In genomic region chr18:5824370-5824984, GRCh38 we compare ENCODE assay signal across 17 cellular contexts.
"Had no signal": no experiment of that assay in that cellular context is flagged by ENCODE, and none has a peak within 500 bp of the region (broad histone marks: within the 10 kb centered on the region; RNA-seq: fewer than 3 reads in every experiment).

No MANE protein-coding gene starts in this region.

- H3K4me3 ChIP-seq: adrenal gland, breast epithelium, coronary artery, gastroesophageal sphincter, heart left ventricle, left ventricle myocardium inferior had no signal

- H3K27me3 ChIP-seq: adrenal gland, breast epithelium, gastroesophageal sphincter had no signal

- H3K4me1 ChIP-seq: adrenal gland, breast epithelium, gastroesophageal sphincter, heart left ventricle, left ventricle myocardium inferior had no signal

- DNase-seq: activated CD4-positive, alpha-beta T cell treated with anti-CD3 and anti-CD28 coated beads for 1 hour; activated gamma-delta T cell; adrenal gland; heart left ventricle; immature natural killer cell; kidney glomerular epithelial cell; left ventricle myocardium inferior; mammary epithelial cell; midbrain; stimulated activated CD4-positive, alpha-beta T cell treated with anti-CD3 and anti-CD28 coated beads, Interleukin-12 subunit alpha, Interleukin-12 subunit beta, amount 100 ng/mL, for 4 hours; stimulated activated CD4-positive, alpha-beta T cell treated with anti-CD3 and anti-CD28 coated beads, Interleukin-1b, Interleukin-23, amount 100 ng/mL, for 48 hours; stimulated activated CD8-positive, alpha-beta memory T cell treated with anti-CD3 and anti-CD28 coated beads, Interleukin-4, amount 100 ng/mL, for 48 hours; stimulated activated naive CD4-positive, alpha-beta T cell; T1000 had no signal

- H3K27ac ChIP-seq: adrenal gland, breast epithelium, coronary artery, gastroesophageal sphincter, heart left ventricle, left ventricle myocardium inferior had no signal

- H3K36me3 ChIP-seq: adrenal gland, breast epithelium, gastroesophageal sphincter, heart left ventricle, left ventricle myocardium inferior had no signal

- H3K9me3 ChIP-seq: adrenal gland, breast epithelium, gastroesophageal sphincter, heart left ventricle, left ventricle myocardium inferior had no signal
